Comparison of ENCODE assay signal across 16 cellular contexts in genomic region chr1:159958721-159959380, GRCh38. TPM values are rescaled to one million over a fixed set of nuclear protein-coding genes. Genes with fewer than 3 reads are reported as not detected.
DNase-seq lines count a peak whose midpoint lies in the region; ATAC-seq and TF ChIP-seq lines count a peak whose summit lies in the region.
"Had no signal": no experiment of that assay in that cellular context is flagged by ENCODE, and none has a peak within 500 bp of the region (broad histone marks: within the 10 kb centered on the region; RNA-seq: fewer than 3 reads in every experiment).

No MANE protein-coding gene starts in this region.

- ATAC-seq in GM19023 (IDR thresholded peaks at IDR 0.05; ENCODE audit: unreplicated experiment) (peak; percentile 68), HG02885 (IDR thresholded peaks at IDR 0.05; ENCODE audit: poor library complexity, unreplicated experiment) (peak; percentile 64)
- ATAC-seq: naive thymus-derived CD4-positive, alpha-beta T cell had no signal

- DNase-seq in Caco-2 (no peak), GOT3 (lab: John Stamatoyannopoulos, UW) (no peak), vagina (ENCODE audit: extremely low spot score in 2 of 2) (no peak), T-helper 2 cell (no peak), middle frontal gyrus (ENCODE audit: extremely low spot score, low spot score) (no peak)
- DNase-seq: cerebellar nuclear complex; heart right ventricle; Kasumi-1; naive thymus-derived CD4-positive, alpha-beta T cell; SHP77 treated with DMSO at 0.1 percent for 48 hours; uterus had no signal

- intact Hi-C loops in Caco-2 (cut with micrococcal nuclease; ENCODE audit: unreplicated experiment), result loop anchor here (1.0 to 2.0 kb wide), 2 partner anchors 12 to 20 kb away; no protein-coding TSS in a partner anchor
- intact Hi-C loops in vagina (cut with DNase I), result no loop called here

- H3K27ac ChIP-seq in VCaP, result peak overlapping the region; percentile 81
- no peak overlapping the region for H3K27ac ChIP-seq in vagina
- H3K27ac ChIP-seq: heart right ventricle, uterus had no signal

- no peaks in the 10 kb centered on the region for H3K27me3 Mint-ChIP-seq in Caco-2 (ENCODE audit: insufficient read depth, unreplicated experiment)

- H3K36me3 Mint-ChIP-seq in Caco-2 (ENCODE audit: insufficient read depth, unreplicated experiment), result peaks cover 6% of the 10 kb centered on the region
- H3K36me3 Mint-ChIP-seq: naive thymus-derived CD4-positive, alpha-beta T cell had no signal

- peaks cover 10% of the 10 kb centered on the region for H3K9me3 Mint-ChIP-seq in Caco-2 (ENCODE audit: unreplicated experiment)

- TF ChIP-seq POLR2A in vagina (IDR thresholded peaks at IDR 0.05), result no peak

- H3K9me3 ChIP-seq in Caco-2 (no peaks in the 10 kb centered on the region), vagina (no peaks in the 10 kb centered on the region)
- H3K9me3 ChIP-seq: heart right ventricle, uterus had no signal

- H3K4me3 ChIP-seq in Caco-2 (ENCODE audit: low read depth, low read length) (no peak overlapping the region), vagina (no peak overlapping the region)
- H3K4me3 ChIP-seq: heart right ventricle, uterus had no signal

- peaks cover 41% of the 10 kb centered on the region for H3K4me1 ChIP-seq in Caco-2
- H3K4me1 ChIP-seq in vagina, result peaks cover 18% of the 10 kb centered on the region
- H3K4me1 ChIP-seq: uterus had no signal

- peaks cover 42% of the 10 kb centered on the region for H3K4me1 Mint-ChIP-seq in Caco-2 (ENCODE audit: low read depth, unreplicated experiment)
- H3K4me1 Mint-ChIP-seq: naive thymus-derived CD4-positive, alpha-beta T cell had no signal

- TF ChIP-seq CTCF in Caco-2 (IDR thresholded peaks at IDR 0.05; ENCODE audit: insufficient read depth in 1 of 2, low read depth in 1 of 2, low read length in 1 of 2, severe bottlenecking in 1 of 2, unreplicated experiment in 1 of 2) (no peak), VCaP (conservative IDR thresholded peaks at IDR 0.05) (no peak), vagina (IDR thresholded peaks at IDR 0.05) (no peak)

- H3K27me3 ChIP-seq in Caco-2 (replicated peaks; ENCODE audit: control insufficient read depth, insufficient read depth, low read length) (no peaks in the 10 kb centered on the region), vagina (no peaks in the 10 kb centered on the region)
- H3K27me3 ChIP-seq: uterus had no signal

- TSS peak; percentile 35 for BruUV-seq in Caco-2 (replicated peaks; lab: Mats Ljungman, UMichigan)

- H3K36me3 ChIP-seq in Caco-2 (ENCODE audit: control insufficient read depth, insufficient read depth, low read length) (no peaks in the 10 kb centered on the region), vagina (no peaks in the 10 kb centered on the region)
- H3K36me3 ChIP-seq: heart right ventricle, uterus had no signal

- CTCF ChIA-PET in Caco-2 (lab: Charles Lee), result interaction anchor here (1.0 to 1.9 kb wide), 3 partner anchors 13 to 49 kb away, joined by 3 to 8 read pairs (median 7); partner anchors contain the start of gene IGSF9

- peak overlapping the region; percentile 93 for H3K27ac Mint-ChIP-seq in Caco-2 (ENCODE audit: unreplicated experiment)

- POLR2A ChIA-PET in Caco-2 (lab: Charles Lee), result no interaction called here

- H3K4me3 Mint-ChIP-seq in Caco-2 (ENCODE audit: unreplicated experiment), result peak overlapping the region; percentile 27
- H3K4me3 Mint-ChIP-seq: naive thymus-derived CD4-positive, alpha-beta T cell had no signal

RNA-seq across cellular contexts. Expression of gene SLAMF9, which starts 4.8 kb away (rescaled TPM):
- 0.36 TPM in 1 of 2 replicates, not detected in the other for total RNA-seq in Caco-2 (2022)
- total RNA-seq in vagina, result not detected
- total RNA-seq: epithelial cell of proximal tubule; heart right ventricle; naive thymus-derived CD4-positive, alpha-beta T cell; uterus had no signal

RNA-seq across cellular contexts. Expression of gene IGSF9, which starts 13.4 kb away (rescaled TPM):
- total RNA-seq in Caco-2 (2022) (19.6 and 21.2 TPM in 2 replicates), vagina (5.6 TPM)

RNA-seq across cellular contexts. Expression of gene TAGLN2, which starts 33.5 kb away (rescaled TPM):
- total RNA-seq in Caco-2 (2022) (518 and 531 TPM in 2 replicates), vagina (290 TPM)

RNA-seq across cellular contexts. Expression of gene CFAP45, which starts 58.9 kb away (rescaled TPM):
- total RNA-seq in Caco-2 (2022) (1.1 and 1.5 TPM in 2 replicates), vagina (not detected)
- total RNA-seq: left lobe of liver had no signal
